8 cellular contexts compared by ENCODE assay signal in genomic region chr11:69297225-69297925, GRCh38. TPM values are rescaled to one million over a fixed set of nuclear protein-coding genes. Genes with fewer than 3 reads are reported as not detected.
DNase-seq lines count a peak whose midpoint lies in the region; ATAC-seq and TF ChIP-seq lines count a peak whose summit lies in the region.

No MANE protein-coding gene starts in this region.

- H3K4me3 ChIP-seq in RWPE2 (ENCODE audit: severe bottlenecking), result no peak overlapping the region
- H3K4me3 ChIP-seq in parathyroid adenoma (ENCODE audit: low read depth, low read length), result no peak overlapping the region
- peak overlapping the region; percentile 7 for H3K4me3 ChIP-seq in thymus (ENCODE audit: low read length)

- peak; percentile 95 to 99 for DNase-seq in AML-193 (lab: John Stamatoyannopoulos, UW)
- DNase-seq in RWPE2 (ENCODE audit: low spot score), result peak; percentile 95
- peak; percentile 71 for DNase-seq in activated T-helper 9 cell treated with anti-CD3 and anti-CD28 coated beads, Interleukin-2, amount 50 U/mL, for 16 hours (ENCODE audit: low read depth)
- DNase-seq in foreskin melanocyte, result peak; percentile 100

- 2% methylated on average over 18 of the region's 18 CpGs for WGBS in thymus

- H3K9ac ChIP-seq in parathyroid adenoma, result no peak overlapping the region

- no peak overlapping the region for H2AFZ ChIP-seq in parathyroid adenoma

- H3K9me3 ChIP-seq in RWPE2 (ENCODE audit: severe bottlenecking) (no peaks in the 10 kb centered on the region), parathyroid adenoma (ENCODE audit: control insufficient read depth, low read length) (no peaks in the 10 kb centered on the region), thymus (ENCODE audit: control insufficient read depth) (no peaks in the 10 kb centered on the region)

- H3K79me2 ChIP-seq in parathyroid adenoma, result no peaks in the 10 kb centered on the region

- TF ChIP-seq CTCF in RWPE2 (IDR thresholded peaks at IDR 0.05; ENCODE audit: poor library complexity, severe bottlenecking) (no peak), parathyroid adenoma (IDR thresholded peaks at IDR 0.05) (no peak)

- H3K27me3 ChIP-seq in RWPE2 (ENCODE audit: insufficient read depth, poor library complexity, severe bottlenecking), result no peaks in the 10 kb centered on the region
- H3K27me3 ChIP-seq in parathyroid adenoma (ENCODE audit: control insufficient read depth, insufficient read depth, low read length), result no peaks in the 10 kb centered on the region
- no peaks in the 10 kb centered on the region for H3K27me3 ChIP-seq in thymus (ENCODE audit: control insufficient read depth, insufficient read depth)

- no peaks in the 10 kb centered on the region for H3K36me3 ChIP-seq in RWPE2 (ENCODE audit: low read depth)
- no peaks in the 10 kb centered on the region for H3K36me3 ChIP-seq in parathyroid adenoma (ENCODE audit: control insufficient read depth, insufficient read depth, low read length)
- no peaks in the 10 kb centered on the region for H3K36me3 ChIP-seq in thymus (ENCODE audit: control insufficient read depth, insufficient read depth)

- H3K27ac ChIP-seq in RWPE2 (ENCODE audit: poor library complexity, severe bottlenecking) (peak overlapping the region; percentile 96), parathyroid adenoma (peak overlapping the region; percentile 66), thymus (ENCODE audit: low read depth) (peak overlapping the region; percentile 52)

- peaks cover 52% of the 10 kb centered on the region for H3K4me1 ChIP-seq in RWPE2 (ENCODE audit: insufficient read depth, poor library complexity, severe bottlenecking)
- H3K4me1 ChIP-seq in parathyroid adenoma, result no peaks in the 10 kb centered on the region
- H3K4me1 ChIP-seq in thymus (ENCODE audit: control insufficient read depth, insufficient read depth, low read length), result peaks cover 24% of the 10 kb centered on the region

- H3K4me2 ChIP-seq in parathyroid adenoma (ENCODE audit: low read length), result no peak overlapping the region

- peak; percentile 46 for ATAC-seq in GM19328 (IDR thresholded peaks at IDR 0.05; ENCODE audit: unreplicated experiment)
- ATAC-seq in HG03442 (IDR thresholded peaks at IDR 0.05; ENCODE audit: unreplicated experiment), result peak; percentile 41
- ATAC-seq in RWPE2 (ENCODE audit: low read depth), result peak; percentile 34

RNA-seq across cellular contexts. Expression of gene MYEOV, which starts 3.4 kb away (rescaled TPM):
- 0.64 TPM for polyA plus RNA-seq in thymus
